32 cellular contexts compared by ENCODE assay signal in the genomic region with DNA sequence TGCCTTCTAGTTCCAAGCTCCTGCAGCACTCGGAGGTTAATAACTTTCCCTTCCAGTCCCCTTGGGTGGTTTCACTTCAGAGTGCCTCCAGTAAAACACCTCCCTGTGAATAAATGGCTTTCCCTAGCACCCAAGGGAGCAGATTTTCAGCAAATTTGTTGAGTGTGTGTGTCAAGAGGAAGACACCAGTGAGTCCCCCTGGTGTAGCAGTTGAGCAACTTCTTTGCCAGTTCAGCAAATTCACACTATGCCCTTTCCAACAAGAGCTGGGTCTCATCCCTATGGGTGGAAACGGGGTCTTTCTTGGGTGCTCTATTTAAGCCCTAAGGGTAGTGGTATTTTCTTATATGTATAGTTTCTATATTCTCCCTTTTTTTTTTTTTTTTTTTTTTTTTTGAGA. TPM values are rescaled to one million over a fixed set of nuclear protein-coding genes. Genes with fewer than 3 reads are reported as not detected.
"Had no signal": no experiment of that assay in that cellular context is flagged by ENCODE, and none has a peak within 500 bp of the region (broad histone marks: within the 10 kb centered on the region; RNA-seq: fewer than 3 reads in every experiment).

No MANE protein-coding gene starts in this region.

- H3K27me3 ChIP-seq: esophagus muscularis mucosa, heart right ventricle, left lung, right atrium auricular region, sigmoid colon, spleen, tibial nerve, upper lobe of left lung had no signal

- H3K4me3 Mint-ChIP-seq: mesothelial cell of epicardium; naive B cell; natural killer cell treated with Interleukin-12 subunit alpha and Interleukin-12 subunit beta and Interleukin-15 and Interleukin-18, amount 100 ng/mL, for 72 hours; neural crest cell; stimulated activated memory B cell treated with anti-CD40 and anti-IgM and Interleukin-4, amounts not matched to agents 10 μg/mL and 1 μg/mL and 100 μg/mL, for 72 hours had no signal

- H3K27me3 Mint-ChIP-seq: progenitor cell of endocrine pancreas had no signal

- H3K36me3 Mint-ChIP-seq: stimulated activated memory B cell treated with anti-CD40 and anti-IgM and Interleukin-4, amounts not matched to agents 10 μg/mL and 1 μg/mL and 100 μg/mL, for 72 hours had no signal

- H3K4me1 Mint-ChIP-seq: mesothelial cell of epicardium; naive B cell; neural crest cell; stimulated activated memory B cell treated with anti-CD40 and anti-IgM and Interleukin-4, amounts not matched to agents 10 μg/mL and 1 μg/mL and 100 μg/mL, for 72 hours had no signal

- H3K9ac ChIP-seq: parathyroid adenoma had no signal

- DNase-seq: dorsolateral prefrontal cortex; effector CD4-positive, alpha-beta T cell; foreskin melanocyte; glutamatergic neuron; heart right ventricle; hippocampal formation; left cardiac atrium; left lung; mesenchymal stem cell; mucosa of descending colon; naive B cell; sigmoid colon; spleen; stimulated activated CD4-positive, alpha-beta T cell treated with anti-CD3 and anti-CD28 coated beads, Interleukin-4, amount 100 ng/mL, for 4 hours; stimulated activated naive CD8-positive, alpha-beta T cell treated with anti-CD3 and anti-CD28 coated beads, Interleukin-15, Interleukin-2, amounts not matched to agents 100 U/mL and 50 U/mL, for 24 hours; substantia nigra; upper lobe of left lung had no signal

- H3K27ac ChIP-seq: dorsolateral prefrontal cortex, epithelial cell of prostate, esophagus muscularis mucosa, heart right ventricle, left lung, parathyroid adenoma, right atrium auricular region, sigmoid colon, skin epidermis, spleen, thoracic aorta, tibial nerve, upper lobe of left lung had no signal

- H3K27ac Mint-ChIP-seq: mesothelial cell of epicardium; naive B cell; natural killer cell treated with Interleukin-12 subunit alpha and Interleukin-12 subunit beta and Interleukin-15 and Interleukin-18, amount 100 ng/mL, for 72 hours; progenitor cell of endocrine pancreas; stimulated activated memory B cell treated with anti-CD40 and anti-IgM and Interleukin-4, amounts not matched to agents 10 μg/mL and 1 μg/mL and 100 μg/mL, for 72 hours had no signal

- H3K79me2 ChIP-seq: parathyroid adenoma had no signal

- H3K4me3 ChIP-seq: dorsolateral prefrontal cortex, esophagus muscularis mucosa, heart right ventricle, left lung, mucosa of descending colon, right atrium auricular region, sigmoid colon, skin epidermis, spleen, thoracic aorta, tibial nerve, upper lobe of left lung had no signal

- H2AFZ ChIP-seq: parathyroid adenoma had no signal

- H3K4me1 ChIP-seq: esophagus muscularis mucosa, heart right ventricle, left lung, parathyroid adenoma, right atrium auricular region, sigmoid colon, spleen, tibial nerve, upper lobe of left lung had no signal

- H3K36me3 ChIP-seq: esophagus muscularis mucosa, heart right ventricle, left lung, right atrium auricular region, sigmoid colon, spleen, thoracic aorta, tibial nerve, upper lobe of left lung had no signal

RNA-seq across cellular contexts. Expression of gene AADACL4, which starts 0.8 kb away (rescaled TPM):
- total RNA-seq: dorsolateral prefrontal cortex; esophagus muscularis mucosa; heart right ventricle; kidney epithelial cell; left cardiac atrium; left lung; lung microvascular endothelial cell; mucosa of descending colon; natural killer cell treated with Interleukin-12 subunit alpha and Interleukin-12 subunit beta and Interleukin-15 and Interleukin-18, amount 100 ng/mL, for 72 hours; neural crest cell; osteoblast; right atrium auricular region; sigmoid colon; thoracic aorta; tibial nerve; upper lobe of left lung had no signal
- polyA plus RNA-seq: heart right ventricle had no signal
